ENCODE assay signal across 8 cellular contexts in genomic region chr1:231241751-231242150, GRCh38. TPM values are rescaled to one million over a fixed set of nuclear protein-coding genes. Genes with fewer than 3 reads are reported as not detected.
A peak's percentile ranks its signal among the peaks of the same experiment; 100 is the strongest.
DNase-seq lines count a peak whose midpoint lies in the region; ATAC-seq, FAIRE-seq and TF ChIP-seq lines count a peak whose summit lies in the region.

No MANE protein-coding gene starts in this region.

- peaks cover 17 to 25% of the 10 kb centered on the region in 2 donors for H3K36me3 Mint-ChIP-seq in activated T-cell treated with anti-CD3 and anti-CD28 coated beads, Interleukin-2, amount 50 U/mL, for 72 hours (ENCODE audit: insufficient read depth in 2 of 2)
- H3K36me3 Mint-ChIP-seq in glutamatergic neuron (ENCODE audit: unreplicated experiment), result no peaks in the 10 kb centered on the region

- no peaks in the 10 kb centered on the region for H3K9me3 Mint-ChIP-seq in activated T-cell treated with anti-CD3 and anti-CD28 coated beads, Interleukin-2, amount 50 U/mL, for 72 hours
- H3K9me3 Mint-ChIP-seq in glutamatergic neuron (ENCODE audit: unreplicated experiment), result no peaks in the 10 kb centered on the region

- peaks cover 6 to 22% (median 18%) of the 10 kb centered on the region in 3 donors for H3K4me1 ChIP-seq in pancreas

- DNase-seq in COLO829 (ENCODE audit: low spot score) (peak; percentile 65), M059J (ENCODE audit: low read depth) (peak; percentile 29), glutamatergic neuron (no peak), pancreas (peak in 1 of 6 donors; percentile 27), mesenteric fat pad (ENCODE audit: low spot score) (no peak), GM19240 (ENCODE audit: insufficient read length, low spot score) (no peak)
- DNase-seq in activated T-cell treated with anti-CD3 and anti-CD28 coated beads, Interleukin-2, amount 50 U/mL, for 72 hours, result peak; percentile 7 to 20

- FAIRE-seq in pancreas (lab: Jason Lieb, UNC), result no peak

- peak overlapping the region; percentile 44 to 75 (median 53) for H3K27ac ChIP-seq in pancreas

- H3K36me3 ChIP-seq in pancreas, result peaks cover 0 to 8% (median 6%) of the 10 kb centered on the region in 3 donors

- intact Hi-C loops in pancreas (cut with DNase I), result no loop called here

- ATAC-seq in GM19463 (IDR thresholded peaks at IDR 0.05; ENCODE audit: unreplicated experiment), result peak; percentile 22
- ATAC-seq in activated T-cell treated with anti-CD3 and anti-CD28 coated beads, Interleukin-2, amount 50 U/mL, for 72 hours (replicated peaks in 1 of 2), result peak; percentile 15 to 32
- peak; percentile 36 to 61 (median 52) for ATAC-seq in pancreas

- H3K27me3 ChIP-seq in pancreas, result no peaks in the 10 kb centered on the region

- H3K4me3 ChIP-seq in pancreas, result peak overlapping the region; percentile 58 to 84 (median 70)

- H3K4me3 Mint-ChIP-seq in activated T-cell treated with anti-CD3 and anti-CD28 coated beads, Interleukin-2, amount 50 U/mL, for 72 hours, result peak overlapping the region; percentile 88 to 100
- peak overlapping the region; percentile 99 for H3K4me3 Mint-ChIP-seq in glutamatergic neuron (ENCODE audit: unreplicated experiment)

- H3K4me1 Mint-ChIP-seq in activated T-cell treated with anti-CD3 and anti-CD28 coated beads, Interleukin-2, amount 50 U/mL, for 72 hours (ENCODE audit: low read depth), result peaks cover 63% of the 10 kb centered on the region
- H3K4me1 Mint-ChIP-seq in glutamatergic neuron (ENCODE audit: low read depth, unreplicated experiment), result peaks cover 4% of the 10 kb centered on the region

- no peaks in the 10 kb centered on the region for H3K9me3 ChIP-seq in pancreas

- H3K27ac Mint-ChIP-seq in activated T-cell treated with anti-CD3 and anti-CD28 coated beads, Interleukin-2, amount 50 U/mL, for 72 hours, result peak overlapping the region; percentile 100
- peak overlapping the region; percentile 83 for H3K27ac Mint-ChIP-seq in glutamatergic neuron (ENCODE audit: unreplicated experiment)

- no peak for TF ChIP-seq CTCF in glutamatergic neuron (IDR thresholded peaks at IDR 0.05; ENCODE audit: partially characterized antibody, unreplicated experiment)
- TF ChIP-seq CTCF in pancreas (IDR thresholded peaks at IDR 0.05), result no peak

- H3K27me3 Mint-ChIP-seq in activated T-cell treated with anti-CD3 and anti-CD28 coated beads, Interleukin-2, amount 50 U/mL, for 72 hours (ENCODE audit: low read depth), result no peaks in the 10 kb centered on the region
- no peaks in the 10 kb centered on the region for H3K27me3 Mint-ChIP-seq in glutamatergic neuron (ENCODE audit: unreplicated experiment)

- 1 to 2% methylated on average over 10 of the region's 10 CpGs for WGBS in pancreas, 2 donors

RNA-seq across cellular contexts. Expression of gene GNPAT, which starts 0.7 kb away (rescaled TPM):
- 43.8 and 55.4 TPM in 2 replicates for total RNA-seq in M059J (2014; rRNA removed; shearing (Covaris generic))
- total RNA-seq in activated T-cell treated with anti-CD3 and anti-CD28 coated beads, Interleukin-2, amount 50 U/mL, for 72 hours, result 10 to 100 TPM; 55.0 to 60.1 TPM
- 53.9 TPM for total RNA-seq in glutamatergic neuron (ENCODE audit: unreplicated experiment)
- total RNA-seq in pancreas, result 10 to 100 TPM; 17.4 to 24.6 (median 19.7) TPM
- polyA plus RNA-seq in pancreas, result 10 to 100 TPM; 24.7 to 34.4 TPM
- 32.9 TPM for total RNA-seq in mesenteric fat pad

Comparison
In these comparisons a context has a peak if more than half of its experiments do, and no peak if none do; other contexts are left out.
1. DNase-seq: peak in COLO829 (single experiment), M059J (single experiment) and activated T-cell treated with anti-CD3 and anti-CD28 coated beads, Interleukin-2, amount 50 U/mL, for 72 hours (2 of 2); none in glutamatergic neuron (single experiment), mesenteric fat pad (single experiment) and GM19240 (single experiment).
2. Peak in every context shown above with its lines, with median percentiles within 50 percentile points of each other: ATAC-seq.